ENCODE assay signal across 14 cellular contexts in genomic region chr12:132426349-132427176, GRCh38.
A peak's percentile ranks its signal among the peaks of the same experiment; 100 is the strongest.
DNase-seq lines count a peak whose midpoint lies in the region; ATAC-seq, FAIRE-seq and TF ChIP-seq lines count a peak whose summit lies in the region.
"Had no signal": no experiment of that assay in that cellular context is flagged by ENCODE, and none has a peak within 500 bp of the region (broad histone marks: within the 10 kb centered on the region; RNA-seq: fewer than 3 reads in every experiment).

No MANE protein-coding gene starts in this region.

- H3K4me2 ChIP-seq in A549 (peak overlapping the region; percentile 29), Karpas-422 (ENCODE audit: low read depth, low read length, poor library complexity, severe bottlenecking) (no peak overlapping the region)
- peak overlapping the region in 8 of 11 experiments; percentile 27 to 87 (median 78); a peak in 14 of 22 replicates for H3K4me2 ChIP-seq in BLaER1 treated with 17β-estradiol and CSF1 and Interleukin-3, amounts not matched to agents 10 nM and 100 nM

- H3K27ac Mint-ChIP-seq in nephron = peak overlapping the region; percentile 61 to 95 (median 92)
- H3K27ac Mint-ChIP-seq: H9 had no signal

- no peak for DNase-seq in A549 (ENCODE audit: low read depth in 1 of 2, low spot score in 1 of 2)
- no peak for DNase-seq in RWPE2 (ENCODE audit: low spot score)
- DNase-seq in Karpas-422 = no peak
- DNase-seq in NOMO-1 (lab: John Stamatoyannopoulos, UW; ENCODE audit: unreplicated experiment in 2 of 2) = no peak
- DNase-seq: H9, NCI-H1436 treated with DMSO at 0.1 percent for 48 hours, NCI-H2081, NCI-H226, NCI-H526, Peyer's patch had no signal

- H3K9me3 ChIP-seq in A549 (peaks cover 5% of the 10 kb centered on the region; the same call in 1 of the 3 replicates), RWPE2 (ENCODE audit: severe bottlenecking) (no peaks in the 10 kb centered on the region), Karpas-422 (ENCODE audit: low read length) (no peaks in the 10 kb centered on the region)
- H3K9me3 ChIP-seq in BLaER1 treated with 17β-estradiol and CSF1 and Interleukin-3, amounts not matched to agents 10 nM and 100 nM (replicated peaks in 1 of 11) = peaks cover 0 to 31% (median 14%) of the 10 kb centered on the region in 11 experiments; a peak in 15 of 22 replicates

- CTCF ChIA-PET in A549 (lab: Yijun Ruan, JAX) = interaction anchor here (0.9 to 5.9 kb wide), 4 partner anchors 11 to 273 kb away, joined by 3 to 70 read pairs (median 4); no protein-coding TSS in a partner anchor

- H3K36me3 ChIP-seq in BLaER1 treated with 17β-estradiol and CSF1 and Interleukin-3, amounts not matched to agents 10 nM and 100 nM = peaks cover 0 to 17% (median 0%) of the 10 kb centered on the region in 11 experiments; a peak in 2 of 22 replicates
- H3K36me3 ChIP-seq in RWPE2 (ENCODE audit: low read depth) = no peaks in the 10 kb centered on the region
- no peaks in the 10 kb centered on the region for H3K36me3 ChIP-seq in Karpas-422 (ENCODE audit: insufficient read depth, low read length)
- H3K36me3 ChIP-seq: Peyer's patch had no signal

- FAIRE-seq in A549 (lab: Jason Lieb, UNC) = no peak

- peaks cover 13% of the 10 kb centered on the region for H3K9me3 Mint-ChIP-seq in nephron

- no peak overlapping the region for H3K27ac ChIP-seq in A549
- no peak overlapping the region for H3K27ac ChIP-seq in BLaER1 treated with 17β-estradiol and CSF1 and Interleukin-3, amounts not matched to agents 10 nM and 100 nM
- H3K27ac ChIP-seq in RWPE2 (ENCODE audit: poor library complexity, severe bottlenecking) = no peak overlapping the region
- H3K27ac ChIP-seq in Karpas-422 (ENCODE audit: low read length) = no peak overlapping the region
- H3K27ac ChIP-seq: Peyer's patch had no signal

- 67% methylated on average over 34 of the region's 34 CpGs for WGBS in A549 (ENCODE audit: missing lambda C conversion rate)

- H3K4me3 Mint-ChIP-seq in nephron = peak overlapping the region in 2 of 3 experiments; percentile 25 to 32
- H3K4me3 Mint-ChIP-seq: H9 had no signal

- no peak overlapping the region; a peak in 1 of 22 replicates for H3K9ac ChIP-seq in BLaER1 treated with 17β-estradiol and CSF1 and Interleukin-3, amounts not matched to agents 10 nM and 100 nM
- no peak overlapping the region for H3K9ac ChIP-seq in Karpas-422 (ENCODE audit: low read length)

- peaks cover 0 to 15% (median 0%) of the 10 kb centered on the region in 11 experiments; a peak in 2 of 22 replicates for H4K20me1 ChIP-seq in BLaER1 treated with 17β-estradiol and CSF1 and Interleukin-3, amounts not matched to agents 10 nM and 100 nM
- H4K20me1 ChIP-seq in Karpas-422 (ENCODE audit: insufficient read depth, low read depth, low read length) = no peaks in the 10 kb centered on the region

- no peaks in the 10 kb centered on the region for H3K79me2 ChIP-seq in Karpas-422 (ENCODE audit: low read length)

- no peak for TF ChIP-seq EP300 in A549 (IDR thresholded peaks at IDR 0.05)

- no peak for ATAC-seq in A549
- ATAC-seq in RWPE2 (ENCODE audit: low read depth) = peak; percentile 44; the same call in 2 of the 3 replicates
- ATAC-seq in HG02642 (IDR thresholded peaks at IDR 0.05; ENCODE audit: poor library complexity, unreplicated experiment) = no peak

- POLR2A ChIA-PET in A549 (lab: Yijun Ruan, JAX) = no interaction called here

- peaks cover 18% of the 10 kb centered on the region; the same call in 2 of the 3 replicates for H3K4me1 ChIP-seq in A549
- H3K4me1 ChIP-seq in BLaER1 treated with 17β-estradiol and CSF1 and Interleukin-3, amounts not matched to agents 10 nM and 100 nM = peaks cover 47 to 98% (median 96%) of the 10 kb centered on the region in 10 experiments
- no peaks in the 10 kb centered on the region for H3K4me1 ChIP-seq in RWPE2 (ENCODE audit: insufficient read depth, poor library complexity, severe bottlenecking)
- H3K4me1 ChIP-seq in Karpas-422 (ENCODE audit: low read length) = no peaks in the 10 kb centered on the region

- H3K4me3 ChIP-seq in A549 = no peak overlapping the region
- H3K4me3 ChIP-seq in BLaER1 treated with 17β-estradiol and CSF1 and Interleukin-3, amounts not matched to agents 10 nM and 100 nM = no peak overlapping the region
- H3K4me3 ChIP-seq in RWPE2 (ENCODE audit: severe bottlenecking) = no peak overlapping the region
- H3K4me3 ChIP-seq in Karpas-422 (ENCODE audit: low read length) = no peak overlapping the region
- H3K4me3 ChIP-seq: Peyer's patch had no signal

- H3K27me3 ChIP-seq in BLaER1 treated with 17β-estradiol and CSF1 and Interleukin-3, amounts not matched to agents 10 nM and 100 nM = peaks cover 0 to 51% (median 0%) of the 10 kb centered on the region in 11 experiments; a peak in 6 of 22 replicates
- H3K27me3 ChIP-seq in RWPE2 (ENCODE audit: insufficient read depth, poor library complexity, severe bottlenecking) (no peaks in the 10 kb centered on the region), Karpas-422 (ENCODE audit: low read length) (no peaks in the 10 kb centered on the region)
- H3K27me3 ChIP-seq: Peyer's patch had no signal

- no peak overlapping the region for H2AFZ ChIP-seq in Karpas-422 (ENCODE audit: low read length)

- TF ChIP-seq POLR2A in A549 (IDR thresholded peaks at IDR 0.05; ENCODE audit: low read length) = no peak

- TF ChIP-seq RAD21 in A549 (conservative IDR thresholded peaks at IDR 0.05 in 1 of 2, IDR thresholded peaks at IDR 0.05 in 1 of 2) = no peak

- no peaks in the 10 kb centered on the region for H3K36me3 Mint-ChIP-seq in nephron (ENCODE audit: low read depth)
- H3K36me3 Mint-ChIP-seq: IgD-negative memory B cell had no signal

- H3K27me3 Mint-ChIP-seq in nephron (ENCODE audit: low read depth) = peaks cover 59% of the 10 kb centered on the region

- peaks cover 85% of the 10 kb centered on the region for H3K4me1 Mint-ChIP-seq in nephron

- no peaks in the 10 kb centered on the region for H3K9me2 ChIP-seq in Karpas-422 (replicated peaks; ENCODE audit: insufficient read depth, low read length)

- TF ChIP-seq CTCF in A549 (IDR thresholded peaks at IDR 0.05) (no peak), RWPE2 (IDR thresholded peaks at IDR 0.05; ENCODE audit: poor library complexity, severe bottlenecking) (no peak), nephron (IDR thresholded peaks at IDR 0.05; ENCODE audit: unreplicated experiment in 3 of 3) (no peak)

TF ChIP-seq in A549, 52 proteins besides CTCF, POLR2A, EP300 and RAD21:
- TF ChIP-seq HOXB13 (CRISPR knock-in tag; IDR thresholded peaks at IDR 0.05; ENCODE audit: low read depth) (no peak), CHD4 (IDR thresholded peaks at IDR 0.05; ENCODE audit: borderline replicate concordance) (no peak), HES2 (IDR thresholded peaks at IDR 0.05) (no peak), USF2 (IDR thresholded peaks at IDR 0.05) (no peak)
